2 cellular contexts compared by ENCODE assay signal in genomic region chr5:138193859-138194258, GRCh38. TPM values are rescaled to one million over a fixed set of nuclear protein-coding genes. Genes with fewer than 3 reads are reported as not detected.
"Had no signal": no experiment of that assay in that cellular context is flagged by ENCODE, and none has a peak within 500 bp of the region (broad histone marks: within the 10 kb centered on the region; RNA-seq: fewer than 3 reads in every experiment).

No MANE protein-coding gene starts in this region.

RNA-seq across cellular contexts. Expression of gene NME5, which starts 54.6 kb away (rescaled TPM):
- total RNA-seq: SJCRH30, T-cell had no signal
